In the genomic region with DNA sequence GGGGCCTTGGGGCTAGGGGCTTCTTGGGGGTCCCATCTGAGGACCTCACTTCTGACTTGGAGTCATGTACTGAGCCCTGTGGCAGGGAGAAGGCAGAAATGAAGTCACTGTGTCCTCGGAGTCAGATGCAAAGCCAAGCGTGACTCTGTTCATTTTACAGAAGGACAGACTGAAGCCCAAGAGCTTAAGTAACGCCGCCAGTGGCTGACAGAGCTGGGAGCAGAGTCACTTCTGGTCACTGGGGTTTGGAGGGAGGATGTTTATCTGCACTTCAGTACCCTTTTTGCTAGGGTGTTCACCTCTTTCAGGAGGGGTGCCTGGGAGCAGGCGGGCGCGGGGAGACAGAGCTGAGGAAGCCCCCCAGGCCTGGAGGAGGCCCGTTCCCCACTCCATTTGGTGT, we compare ENCODE assay signal across 21 cellular contexts. TPM values are rescaled to one million over a fixed set of nuclear protein-coding genes. Genes with fewer than 3 reads are reported as not detected.
DNase-seq lines count a peak whose midpoint lies in the region; ATAC-seq lines count a peak whose summit lies in the region.
"Had no signal": no experiment of that assay in that cellular context is flagged by ENCODE, and none has a peak within 500 bp of the region (broad histone marks: within the 10 kb centered on the region; RNA-seq: fewer than 3 reads in every experiment).

No MANE protein-coding gene starts in this region.

- peak; percentile 3 to 13 for ATAC-seq in activated T-cell treated with anti-CD3 and anti-CD28 coated beads, Interleukin-2, amount 50 U/mL, for 72 hours (replicated peaks in 1 of 2)
- ATAC-seq in GM18511 (IDR thresholded peaks at IDR 0.05; ENCODE audit: unreplicated experiment) (no peak), HG02642 (IDR thresholded peaks at IDR 0.05; ENCODE audit: poor library complexity, unreplicated experiment) (no peak)
- ATAC-seq: Right ventricle myocardium inferior had no signal

- peaks cover 19% of the 10 kb centered on the region for H3K36me3 ChIP-seq in CD8-positive, alpha-beta memory T cell (ENCODE audit: insufficient read depth, low read length)
- H3K36me3 ChIP-seq: prostate gland had no signal

- peak overlapping the region; percentile 63 to 90 (median 69) for H3K4me3 Mint-ChIP-seq in CD8-positive, alpha-beta memory T cell
- H3K4me3 Mint-ChIP-seq in activated T-cell treated with anti-CD3 and anti-CD28 coated beads, Interleukin-2, amount 50 U/mL, for 72 hours: peak overlapping the region; percentile 79 to 98
- H3K4me3 Mint-ChIP-seq: B cell, nephron had no signal

- peaks cover 96% of the 10 kb centered on the region for H3K4me1 ChIP-seq in CD8-positive, alpha-beta memory T cell (ENCODE audit: insufficient read depth, low read length)
- H3K4me1 ChIP-seq: prostate gland, testis had no signal

- H3K4me3 ChIP-seq in CD8-positive, alpha-beta memory T cell (ENCODE audit: low read length): peak overlapping the region; percentile 29
- H3K4me3 ChIP-seq: prostate gland had no signal

- POLR2A ChIA-PET in CD8-positive, alpha-beta memory T cell (lab: Charles Lee): interaction anchor here (1.8 kb wide), 1 partner anchor 60 kb away, joined by 5 read pairs; no protein-coding TSS in a partner anchor

- peak; percentile 3 for DNase-seq in NCI-H82 (lab: John Stamatoyannopoulos, UW)
- DNase-seq in NCI-H82 treated with DMSO at 0.1 percent for 48 hours (lab: John Stamatoyannopoulos, UW; ENCODE audit: unreplicated experiment): no peak
- DNase-seq in CD8-positive, alpha-beta memory T cell: peak in 2 of 5 donors; percentile 50 to 56
- DNase-seq in activated T-cell treated with anti-CD3 and anti-CD28 coated beads, Interleukin-2, amount 50 U/mL, for 72 hours: peak in 1 of 2 donors; percentile 64
- peak; percentile 22 for DNase-seq in islet precursor cell
- no peak for DNase-seq in COR-L47 (lab: John Stamatoyannopoulos, UW)
- DNase-seq: aorta; cerebellar nuclear complex; NCI-H1048; NCI-H2029 treated with DMSO at 0.1 percent for 48 hours; stimulated activated CD4-positive, alpha-beta T cell treated with anti-CD3 and anti-CD28 coated beads, Interleukin-4, amount 100 ng/mL, for 1 hour had no signal

- H3K36me3 Mint-ChIP-seq in CD8-positive, alpha-beta memory T cell: peaks cover 10 to 83% (median 13%) of the 10 kb centered on the region in 3 donors
- peaks cover 15 to 45% of the 10 kb centered on the region in 2 donors for H3K36me3 Mint-ChIP-seq in activated T-cell treated with anti-CD3 and anti-CD28 coated beads, Interleukin-2, amount 50 U/mL, for 72 hours (ENCODE audit: insufficient read depth in 2 of 2)

- H3K27ac ChIP-seq in CD8-positive, alpha-beta memory T cell (ENCODE audit: low read depth, low read length): no peak overlapping the region
- H3K27ac ChIP-seq: 22Rv1, prostate gland, testis, VCaP had no signal

- no peaks in the 10 kb centered on the region for H3K9me3 Mint-ChIP-seq in CD8-positive, alpha-beta memory T cell
- H3K9me3 Mint-ChIP-seq in activated T-cell treated with anti-CD3 and anti-CD28 coated beads, Interleukin-2, amount 50 U/mL, for 72 hours: no peaks in the 10 kb centered on the region
- H3K9me3 Mint-ChIP-seq: nephron had no signal

- CTCF ChIA-PET in CD8-positive, alpha-beta memory T cell (lab: Charles Lee): interaction anchor here (0.7 to 2.0 kb wide), 7 partner anchors 10 to 67 kb away, joined by 3 to 9 read pairs (median 4); a partner anchor contains a TSS

- no peaks in the 10 kb centered on the region for H3K27me3 ChIP-seq in CD8-positive, alpha-beta memory T cell (ENCODE audit: insufficient read depth, low read length, poor library complexity, severe bottlenecking)
- H3K27me3 ChIP-seq: testis had no signal

- no peaks in the 10 kb centered on the region for H3K9me3 ChIP-seq in CD8-positive, alpha-beta memory T cell (ENCODE audit: low read length)
- H3K9me3 ChIP-seq: prostate gland, testis had no signal

- no peaks in the 10 kb centered on the region for H3K27me3 Mint-ChIP-seq in CD8-positive, alpha-beta memory T cell
- H3K27me3 Mint-ChIP-seq in activated T-cell treated with anti-CD3 and anti-CD28 coated beads, Interleukin-2, amount 50 U/mL, for 72 hours (ENCODE audit: low read depth): no peaks in the 10 kb centered on the region
- H3K27me3 Mint-ChIP-seq: B cell had no signal

- peak overlapping the region; percentile 84 to 98 (median 95) for H3K27ac Mint-ChIP-seq in CD8-positive, alpha-beta memory T cell
- peak overlapping the region; percentile 93 for H3K27ac Mint-ChIP-seq in activated T-cell treated with anti-CD3 and anti-CD28 coated beads, Interleukin-2, amount 50 U/mL, for 72 hours
- H3K27ac Mint-ChIP-seq: B cell, nephron had no signal

- peaks cover 86 to 99% (median 95%) of the 10 kb centered on the region in 3 donors for H3K4me1 Mint-ChIP-seq in CD8-positive, alpha-beta memory T cell
- peaks cover 100% of the 10 kb centered on the region for H3K4me1 Mint-ChIP-seq in activated T-cell treated with anti-CD3 and anti-CD28 coated beads, Interleukin-2, amount 50 U/mL, for 72 hours (ENCODE audit: low read depth)

RNA-seq across cellular contexts. Expression of a gene that starts 10.7 kb away (rescaled TPM):
- total RNA-seq in CD8-positive, alpha-beta memory T cell: 100 to 1,000 TPM; 229 to 233 TPM
- polyA plus RNA-seq in CD8-positive, alpha-beta memory T cell: 156 TPM
- 100 to 1,000 TPM; 298 to 313 TPM for total RNA-seq in activated T-cell treated with anti-CD3 and anti-CD28 coated beads, Interleukin-2, amount 50 U/mL, for 72 hours
- total RNA-seq: NCI-H460 had no signal

RNA-seq across cellular contexts. Expression of a gene that starts 30.2 kb away (rescaled TPM):
- total RNA-seq in CD8-positive, alpha-beta memory T cell: 1 to 10 TPM; 1.2 to 1.5 TPM
- not detected for polyA plus RNA-seq in CD8-positive, alpha-beta memory T cell
- 1 to 10 TPM; 3.5 to 4.1 TPM for total RNA-seq in activated T-cell treated with anti-CD3 and anti-CD28 coated beads, Interleukin-2, amount 50 U/mL, for 72 hours
- total RNA-seq: NCI-H460 had no signal

RNA-seq across cellular contexts. Expression of a gene that starts 57.9 kb away (rescaled TPM):
- under 1 TPM; 0.68 to 0.73 TPM for total RNA-seq in CD8-positive, alpha-beta memory T cell
- not detected for polyA plus RNA-seq in CD8-positive, alpha-beta memory T cell
- 1 to 10 TPM; 2.4 to 3.5 TPM for total RNA-seq in activated T-cell treated with anti-CD3 and anti-CD28 coated beads, Interleukin-2, amount 50 U/mL, for 72 hours

Comparison
In these comparisons a context has a peak if more than half of its experiments do, and no peak if none do; other contexts are left out.
1. DNase-seq: peak in NCI-H82 (single experiment) and islet precursor cell (single experiment); none in NCI-H82 treated with DMSO at 0.1 percent for 48 hours (single experiment) and COR-L47 (single experiment).
2. ATAC-seq: peak in activated T-cell treated with anti-CD3 and anti-CD28 coated beads, Interleukin-2, amount 50 U/mL, for 72 hours (2 of 2); none in GM18511 (single experiment) and HG02642 (single experiment).